In genomic region chrX:109967151-109967550, GRCh38 we compare ENCODE assay signal across 17 cellular contexts. TPM values are rescaled to one million over a fixed set of nuclear protein-coding genes. Genes with fewer than 3 reads are reported as not detected.
DNase-seq lines count a peak whose midpoint lies in the region; ATAC-seq and TF ChIP-seq lines count a peak whose summit lies in the region.
"Had no signal": no experiment of that assay in that cellular context is flagged by ENCODE, and none has a peak within 500 bp of the region (broad histone marks: within the 10 kb centered on the region; RNA-seq: fewer than 3 reads in every experiment).

No MANE protein-coding gene starts in this region.

- H2AFZ ChIP-seq in GM23248: no peak overlapping the region
- no peak overlapping the region for H2AFZ ChIP-seq in PC-3 (ENCODE audit: low read length)
- H2AFZ ChIP-seq in mammary epithelial cell (ENCODE audit: low read depth, low read length): no peak overlapping the region

- intact Hi-C loops in PC-3 (cut with micrococcal nuclease) (no loop called here), mammary epithelial cell (cut with micrococcal nuclease) (no loop called here), heart right ventricle (cut with DNase I) (no loop called here)

- H3K4me1 ChIP-seq in GM23248 (ENCODE audit: insufficient read depth) (no peaks in the 10 kb centered on the region), PC-3 (ENCODE audit: insufficient read depth, low read length) (peaks cover 14% of the 10 kb centered on the region), mammary epithelial cell (ENCODE audit: insufficient read depth, low read length) (no peaks in the 10 kb centered on the region), foreskin keratinocyte (no peaks in the 10 kb centered on the region), heart right ventricle (no peaks in the 10 kb centered on the region)
- H3K4me1 ChIP-seq: SJSA1 had no signal

- in situ Hi-C loops in GM23248 (cut with MboI) (no loop called here), mammary epithelial cell (cut with MboI; ENCODE audit: low sequenced_read_pairs in 2 of 2) (no loop called here)

- TF ChIP-seq CTCF in PC-3 (conservative IDR thresholded peaks at IDR 0.05; ENCODE audit: low read depth, low read length) (no peak), mammary epithelial cell (conservative IDR thresholded peaks at IDR 0.05 in 1 of 2, IDR thresholded peaks at IDR 0.05 in 1 of 2; ENCODE audit: extremely low read depth in 1 of 2, insufficient read depth in 1 of 2, low read depth in 1 of 2, low read length in 2 of 2) (no peak), foreskin keratinocyte (conservative IDR thresholded peaks at IDR 0.05) (no peak), heart right ventricle (IDR thresholded peaks at IDR 0.05) (no peak)

- no peak overlapping the region for H3K4me2 ChIP-seq in GM23248 (ENCODE audit: unreplicated experiment)
- peak overlapping the region; percentile 56 for H3K4me2 ChIP-seq in PC-3 (ENCODE audit: low read length)
- H3K4me2 ChIP-seq in mammary epithelial cell (ENCODE audit: insufficient read depth, low read depth, low read length): no peak overlapping the region

- CTCF ChIA-PET in PC-3 (lab: Charles Lee) (interaction anchor here (1.1 kb wide), 1 partner anchor 79 kb away, joined by 3 read pairs; no protein-coding TSS in a partner anchor), mammary epithelial cell (lab: Charles Lee; ENCODE audit: low non-redundant PET) (interaction anchor here (0.6 kb wide), 1 partner anchor 36 kb away, joined by 9 read pairs; the partner anchor contains the start of gene TMEM164)

- H3K27me3 ChIP-seq in GM23248 (replicated peaks; ENCODE audit: insufficient read depth) (no peaks in the 10 kb centered on the region), PC-3 (ENCODE audit: low read length) (no peaks in the 10 kb centered on the region), mammary epithelial cell (ENCODE audit: insufficient read depth, low read length) (peaks cover 8% of the 10 kb centered on the region), foreskin keratinocyte (no peaks in the 10 kb centered on the region), heart right ventricle (peaks cover 0 to 31% (median 0%) of the 10 kb centered on the region in 7 donors)
- H3K27me3 ChIP-seq: SJSA1 had no signal

- ATAC-seq in PC-3 (peak; percentile 93), foreskin keratinocyte (peak; percentile 78), heart right ventricle (no peak)

- H3K9me2 ChIP-seq in GM23248 (ENCODE audit: insufficient read depth) (no peaks in the 10 kb centered on the region), PC-3 (replicated peaks; ENCODE audit: low read length) (no peaks in the 10 kb centered on the region)

- peak; percentile 39 for DNase-seq in GM23248
- peak; percentile 62 for DNase-seq in PC-3
- peak; percentile 31 for DNase-seq in mammary epithelial cell
- peak in 1 of 2 donors; percentile 15 for DNase-seq in foreskin keratinocyte
- no peak for DNase-seq in NAMALWA (ENCODE audit: low spot score)
- no peak for DNase-seq in MV-4-11 (lab: John Stamatoyannopoulos, UW)
- DNase-seq in hepatic stellate cell (ENCODE audit: low spot score): no peak
- no peak for DNase-seq in heart right ventricle
- DNase-seq: DND-41, KBM-7, NCI-H1092, NCI-H1436 treated with DMSO at 0.1 percent for 48 hours, NCI-H2029, NCI-H345, NCI-H524 treated with DMSO at 0.1 percent for 48 hours had no signal

- H3K27ac ChIP-seq in GM23248 (no peak overlapping the region), PC-3 (ENCODE audit: low read length) (no peak overlapping the region), mammary epithelial cell (ENCODE audit: insufficient read depth, low read depth, low read length) (no peak overlapping the region), foreskin keratinocyte (no peak overlapping the region), heart right ventricle (no peak overlapping the region)
- H3K27ac ChIP-seq: C4-2B, SJSA1 had no signal

- H3K79me2 ChIP-seq in GM23248 (ENCODE audit: insufficient read depth): no peaks in the 10 kb centered on the region
- H3K79me2 ChIP-seq in PC-3 (ENCODE audit: low read length): no peaks in the 10 kb centered on the region
- H3K79me2 ChIP-seq in mammary epithelial cell (ENCODE audit: insufficient read depth, low read length): no peaks in the 10 kb centered on the region

- H3K4me3 ChIP-seq in GM23248 (no peak overlapping the region), PC-3 (ENCODE audit: low read length) (no peak overlapping the region), mammary epithelial cell (replicated peaks in 1 of 3; ENCODE audit: insufficient read depth in 1 of 3, low read depth in 2 of 3, low read length in 3 of 3) (no peak overlapping the region), heart right ventricle (no peak overlapping the region)
- H3K4me3 ChIP-seq: SJSA1 had no signal

- 45 to 53% methylated on average over 2 to 3 of the region's 3 CpGs for WGBS in GM23248 (ENCODE audit: low coverage in 1 of 2, low lambda C conversion rate in 2 of 2, missing lambda C conversion rate in 2 of 2), 2 experiments
- 48% methylated on average over 3 of the region's 3 CpGs for WGBS in mammary epithelial cell (ENCODE audit: low coverage, missing lambda C conversion rate)
- 85 to 89% methylated on average over 3 of the region's 3 CpGs for WGBS in heart right ventricle, 2 donors

- H3K9me3 ChIP-seq in GM23248 (ENCODE audit: low read depth) (no peaks in the 10 kb centered on the region), PC-3 (ENCODE audit: low read length) (no peaks in the 10 kb centered on the region), mammary epithelial cell (replicated peaks; ENCODE audit: insufficient read depth, low read length) (no peaks in the 10 kb centered on the region), heart right ventricle (no peaks in the 10 kb centered on the region)
- H3K9me3 ChIP-seq: SJSA1 had no signal

- H3K36me3 ChIP-seq in GM23248 (ENCODE audit: low read depth) (no peaks in the 10 kb centered on the region), PC-3 (ENCODE audit: low read depth, low read length) (no peaks in the 10 kb centered on the region), mammary epithelial cell (ENCODE audit: insufficient read depth, low read length) (no peaks in the 10 kb centered on the region), heart right ventricle (no peaks in the 10 kb centered on the region)
- H3K36me3 ChIP-seq: SJSA1 had no signal

- H3F3A ChIP-seq in GM23248 (ENCODE audit: insufficient read depth) (no peaks in the 10 kb centered on the region), PC-3 (ENCODE audit: low read length, unreplicated experiment) (no peaks in the 10 kb centered on the region)

- POLR2A ChIA-PET in PC-3 (lab: Charles Lee; ENCODE audit: unreplicated experiment): no interaction called here

- BruUV-seq in PC-3 (replicated peaks; lab: Mats Ljungman, UMichigan): no TSS peak
- BruUV-seq in mammary epithelial cell (replicated peaks; lab: Mats Ljungman, UMichigan): no TSS peak

- H4K20me1 ChIP-seq in GM23248 (ENCODE audit: insufficient read depth) (no peaks in the 10 kb centered on the region), PC-3 (ENCODE audit: low read length) (no peaks in the 10 kb centered on the region), mammary epithelial cell (ENCODE audit: insufficient read depth, low read length) (no peaks in the 10 kb centered on the region)

- H3K9ac ChIP-seq in GM23248 (no peak overlapping the region), PC-3 (ENCODE audit: low read length) (no peak overlapping the region), mammary epithelial cell (ENCODE audit: insufficient read depth, low read length) (no peak overlapping the region)

- dilution Hi-C loops in mammary epithelial cell (cut with HindIII; ENCODE audit: low sequenced_read_pairs): no loop called here

RNA-seq across cellular contexts. Expression of gene TMEM164, which starts 35.8 kb away (rescaled TPM):
- total RNA-seq in GM23248 (2014; rRNA removed; shearing (Covaris generic)): 4.4 and 9.1 TPM in 2 replicates
- polyA plus RNA-seq in GM23248 (2016; fragmentation: Nextera tagmentation; extraction: Ambion mirVana) (1.1 and 1.4 TPM in 2 replicates), mammary epithelial cell (18.8 TPM), foreskin keratinocyte (6.2 and 8.8 TPM in 2 replicates), heart right ventricle (10 to 100 TPM in 1 of 2 donors, 1 to 10 TPM in 1; 9.7 to 43.1 TPM)
- total RNA-seq in PC-3 (2014; rRNA removed) (23.7 and 26.6 TPM in 2 replicates), mammary epithelial cell (10 to 100 TPM in 1 of 2 donors, 1 to 10 TPM in 1; 8.3 to 19.1 TPM), foreskin keratinocyte (18.2 and 18.6 TPM in 2 replicates), heart right ventricle (10 to 100 TPM; 43.0 to 60.6 (median 49.1) TPM)
- polyA minus RNA-seq in mammary epithelial cell: 32.6 TPM

Comparison
In these comparisons a context has a peak if more than half of its experiments do, and no peak if none do; other contexts are left out.
1. DNase-seq: peak in GM23248 (single experiment), PC-3 (single experiment) and mammary epithelial cell (single experiment); none in NAMALWA (single experiment), MV-4-11 (single experiment), hepatic stellate cell (single experiment) and heart right ventricle (0 of 2).
2. ATAC-seq: peak in PC-3 (single experiment) and foreskin keratinocyte (single experiment); none in heart right ventricle (0 of 8).